8 cellular contexts compared by ENCODE assay signal in the genomic region with DNA sequence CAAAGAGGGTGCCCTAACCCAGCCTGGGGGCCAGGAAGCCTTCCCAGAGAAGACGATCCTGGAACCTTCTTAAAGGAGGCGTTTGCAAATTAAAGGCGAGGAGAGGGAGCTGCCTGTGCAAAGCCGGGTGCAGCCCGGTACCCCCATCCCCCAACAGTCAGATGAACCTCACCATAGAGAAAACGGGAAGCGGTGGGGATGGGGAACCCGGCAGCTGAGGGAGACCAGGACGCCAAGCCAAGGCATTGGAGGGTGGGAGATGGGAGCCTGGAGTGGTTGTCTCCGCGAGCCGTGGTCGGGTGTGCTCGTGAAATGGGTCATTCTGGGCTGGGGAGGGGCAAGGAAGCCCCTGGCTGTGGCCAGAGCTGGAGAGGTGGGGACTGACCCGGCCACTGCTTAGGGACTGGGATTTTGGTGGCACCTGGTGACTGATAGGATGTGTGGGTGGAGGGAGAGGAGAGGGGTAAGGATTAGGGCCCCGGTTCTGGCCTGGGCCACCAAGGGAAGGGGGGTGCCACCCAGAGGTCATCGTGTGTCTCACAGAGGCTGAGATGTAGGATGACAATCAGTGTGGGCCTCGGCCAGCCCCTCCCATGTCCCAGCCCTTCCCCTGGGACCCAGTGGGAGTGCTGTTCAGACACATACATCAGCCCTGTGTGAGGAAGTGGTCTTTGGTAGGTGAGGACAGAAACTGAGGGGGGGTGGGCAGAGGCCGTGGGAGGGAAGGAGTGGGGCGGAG. TPM values are rescaled to one million over a fixed set of nuclear protein-coding genes. Genes with fewer than 3 reads are reported as not detected.
DNase-seq lines count a peak whose midpoint lies in the region; ATAC-seq and TF ChIP-seq lines count a peak whose summit lies in the region.

No MANE protein-coding gene starts in this region.

- H3K9me3 ChIP-seq in HUES6 (ENCODE audit: control insufficient read depth, insufficient read depth, low read depth, low read length) (no peaks in the 10 kb centered on the region), colonic mucosa (no peaks in the 10 kb centered on the region), neutrophil (no peaks in the 10 kb centered on the region)

- H3K27ac ChIP-seq in HUES6 (ENCODE audit: low read depth, low read length) (no peak overlapping the region), colonic mucosa (no peak overlapping the region), neutrophil (peak overlapping the region; percentile 92)

- H3K27me3 ChIP-seq in HUES6 (ENCODE audit: control insufficient read depth, insufficient read depth, low read length) (peaks cover 53% of the 10 kb centered on the region), colonic mucosa (no peaks in the 10 kb centered on the region), neutrophil (no peaks in the 10 kb centered on the region)

- peaks cover 16% of the 10 kb centered on the region for H3K4me1 ChIP-seq in HUES6 (ENCODE audit: control insufficient read depth, insufficient read depth, low read length)
- H3K4me1 ChIP-seq in colonic mucosa = peaks cover 4% of the 10 kb centered on the region
- H3K4me1 ChIP-seq in neutrophil (ENCODE audit: control insufficient read depth in 1 of 2, insufficient read depth in 1 of 2, low read depth in 1 of 2, low read length in 1 of 2) = peaks cover 86 to 90% of the 10 kb centered on the region in 2 experiments

- H3K9ac ChIP-seq in HUES6 (ENCODE audit: low read length) = no peak overlapping the region
- peak overlapping the region in 1 of 2 donors; percentile 99 for H3K9ac ChIP-seq in colonic mucosa (ENCODE audit: low read depth in 2 of 2, low read length in 2 of 2)

- in situ Hi-C loops in G401 (cut with HindIII; ENCODE audit: low sequenced_read_pairs) = no loop called here

- intact Hi-C loops in colonic mucosa (cut with DNase I) = loop anchor here (5.0 kb wide), 1 partner anchor 58 kb away; no protein-coding TSS in a partner anchor

- peak; percentile 69 for DNase-seq in GF-D8 (lab: John Stamatoyannopoulos, UW)
- no peak for DNase-seq in colonic mucosa
- DNase-seq in G401 (ENCODE audit: low spot score) = no peak
- no peak for DNase-seq in activated gamma-delta T cell treated with Interleukin-2 at 50 U/mL for 16 hours
- no peak for DNase-seq in NCI-H2171 treated with DMSO at 0.1 percent for 48 hours (lab: John Stamatoyannopoulos, UW)

- TF ChIP-seq CTCF in colonic mucosa (IDR thresholded peaks at IDR 0.05) (no peak), neutrophil (IDR thresholded peaks at IDR 0.05) (no peak)

- peak overlapping the region; percentile 83 for H3K4me3 ChIP-seq in HUES6 (ENCODE audit: low read depth, low read length)
- H3K4me3 ChIP-seq in colonic mucosa = peak overlapping the region; percentile 47
- peak overlapping the region; percentile 91 to 98 for H3K4me3 ChIP-seq in neutrophil (ENCODE audit: low read depth in 1 of 2, low read length in 1 of 2)

- H3K36me3 ChIP-seq in HUES6 (ENCODE audit: control insufficient read depth, insufficient read depth, low read length) = no peaks in the 10 kb centered on the region
- H3K36me3 ChIP-seq in colonic mucosa = no peaks in the 10 kb centered on the region
- H3K36me3 ChIP-seq in neutrophil = peaks cover 21% of the 10 kb centered on the region

- ATAC-seq in GM18867 (IDR thresholded peaks at IDR 0.05; ENCODE audit: unreplicated experiment) = no peak

RNA-seq across cellular contexts. Expression of a gene that starts 0.7 kb away (rescaled TPM):
- total RNA-seq in colonic mucosa = 100 to 1,000 TPM; 177 to 211 TPM
- 0.10 and 0.62 TPM in 2 replicates for total RNA-seq in G401 (2014; rRNA removed; shearing (Covaris generic))

Comparison
In these comparisons a context has a peak if more than half of its experiments do, and no peak if none do; other contexts are left out.
1. RNA of a gene that starts 0.7 kb away (total RNA-seq): 177 to 211 TPM in colonic mucosa; 0.10 to 0.62 TPM in G401; every median in the first group is over 100 times any median in the second.
2. Peak in every context shown above with its lines, with median percentiles within 50 percentile points of each other: H3K4me3 ChIP-seq.